1 cellular context compared by ENCODE assay signal in the genomic region with DNA sequence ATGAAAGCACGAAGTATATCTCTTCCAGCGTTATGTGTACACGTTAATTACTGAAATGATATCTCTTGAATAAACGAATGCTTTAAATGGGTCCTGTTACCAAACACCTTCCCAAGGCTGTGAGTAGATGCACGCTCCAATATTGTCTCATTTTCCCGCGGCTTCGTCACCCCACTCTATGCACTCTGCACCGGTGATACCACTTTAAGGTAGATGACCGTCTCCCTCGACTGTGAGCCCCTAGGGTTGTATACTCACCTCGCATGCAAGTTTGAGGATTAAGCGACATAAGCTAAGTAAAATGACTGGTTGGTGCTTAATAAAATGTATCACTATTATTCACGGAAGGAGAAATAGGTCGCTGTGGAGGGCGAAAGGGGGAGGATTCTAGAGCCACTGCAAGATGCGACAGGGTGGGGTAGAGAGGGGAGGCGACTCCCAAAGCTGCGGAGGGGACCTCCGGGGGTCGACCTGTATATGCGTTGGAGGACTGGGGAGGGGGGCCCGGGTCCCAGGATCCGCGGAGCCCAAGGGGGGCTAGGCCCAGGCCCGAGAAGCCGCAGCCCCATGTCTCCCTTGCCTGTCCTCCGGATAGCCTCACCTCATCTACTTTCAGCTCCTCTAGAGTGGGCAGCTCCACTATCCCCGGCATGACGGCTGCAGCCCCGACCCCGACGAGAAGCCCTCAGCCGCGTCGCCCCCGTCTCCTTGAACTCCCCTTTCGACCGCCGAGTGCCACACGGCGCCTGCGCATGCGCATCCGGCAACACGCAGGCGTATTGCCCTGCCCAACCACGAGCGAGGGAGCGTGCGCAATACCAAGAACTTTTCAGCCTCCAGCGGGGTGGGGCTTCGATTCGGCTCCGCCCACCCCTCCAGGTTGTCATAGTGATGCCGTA.
TF ChIP-seq lines count a peak whose summit lies in the region.

A gene (plus strand): TSS at position 883 of the 899 bp plus-strand sequence. CDS start 65 bp downstream, outside the sequence.
A gene (minus strand): TSS at position 754 of the 899 bp plus-strand sequence. CDS start 102 bp downstream, at position 652.

TF ChIP-seq in HepG2, 621 proteins besides CTCF, POLR2A, EP300 and RAD21 (continued from another document and continues in another):
- TF ChIP-seq, protein P1, sequence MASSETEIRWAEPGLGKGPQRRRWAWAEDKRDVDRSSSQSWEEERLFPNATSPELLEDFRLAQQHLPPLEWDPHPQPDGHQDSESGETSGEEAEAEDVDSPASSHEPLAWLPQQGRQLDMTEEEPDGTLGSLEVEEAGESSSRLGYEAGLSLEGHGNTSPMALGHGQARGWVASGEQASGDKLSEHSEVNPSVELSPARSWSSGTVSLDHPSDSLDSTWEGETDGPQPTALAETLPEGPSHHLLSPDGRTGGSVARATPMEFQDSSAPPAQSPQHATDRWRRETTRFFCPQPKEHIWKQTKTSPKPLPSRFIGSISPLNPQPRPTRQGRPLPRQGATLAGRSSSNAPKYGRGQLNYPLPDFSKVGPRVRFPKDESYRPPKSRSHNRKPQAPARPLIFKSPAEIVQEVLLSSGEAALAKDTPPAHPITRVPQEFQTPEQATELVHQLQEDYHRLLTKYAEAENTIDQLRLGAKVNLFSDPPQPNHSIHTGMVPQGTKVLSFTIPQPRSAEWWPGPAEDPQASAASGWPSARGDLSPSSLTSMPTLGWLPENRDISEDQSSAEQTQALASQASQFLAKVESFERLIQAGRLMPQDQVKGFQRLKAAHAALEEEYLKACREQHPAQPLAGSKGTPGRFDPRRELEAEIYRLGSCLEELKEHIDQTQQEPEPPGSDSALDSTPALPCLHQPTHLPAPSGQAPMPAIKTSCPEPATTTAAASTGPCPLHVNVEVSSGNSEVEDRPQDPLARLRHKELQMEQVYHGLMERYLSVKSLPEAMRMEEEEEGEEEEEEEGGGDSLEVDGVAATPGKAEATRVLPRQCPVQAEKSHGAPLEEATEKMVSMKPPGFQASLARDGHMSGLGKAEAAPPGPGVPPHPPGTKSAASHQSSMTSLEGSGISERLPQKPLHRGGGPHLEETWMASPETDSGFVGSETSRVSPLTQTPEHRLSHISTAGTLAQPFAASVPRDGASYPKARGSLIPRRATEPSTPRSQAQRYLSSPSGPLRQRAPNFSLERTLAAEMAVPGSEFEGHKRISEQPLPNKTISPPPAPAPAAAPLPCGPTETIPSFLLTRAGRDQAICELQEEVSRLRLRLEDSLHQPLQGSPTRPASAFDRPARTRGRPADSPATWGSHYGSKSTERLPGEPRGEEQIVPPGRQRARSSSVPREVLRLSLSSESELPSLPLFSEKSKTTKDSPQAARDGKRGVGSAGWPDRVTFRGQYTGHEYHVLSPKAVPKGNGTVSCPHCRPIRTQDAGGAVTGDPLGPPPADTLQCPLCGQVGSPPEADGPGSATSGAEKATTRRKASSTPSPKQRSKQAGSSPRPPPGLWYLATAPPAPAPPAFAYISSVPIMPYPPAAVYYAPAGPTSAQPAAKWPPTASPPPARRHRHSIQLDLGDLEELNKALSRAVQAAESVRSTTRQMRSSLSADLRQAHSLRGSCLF (CRISPR knock-in tag; IDR thresholded peaks at IDR 0.05; ENCODE audit: borderline replicate concordance): no peak
- TF ChIP-seq JUN (CRISPR knock-in tag; IDR thresholded peaks at IDR 0.05): no peak
- TF ChIP-seq, protein P2, sequence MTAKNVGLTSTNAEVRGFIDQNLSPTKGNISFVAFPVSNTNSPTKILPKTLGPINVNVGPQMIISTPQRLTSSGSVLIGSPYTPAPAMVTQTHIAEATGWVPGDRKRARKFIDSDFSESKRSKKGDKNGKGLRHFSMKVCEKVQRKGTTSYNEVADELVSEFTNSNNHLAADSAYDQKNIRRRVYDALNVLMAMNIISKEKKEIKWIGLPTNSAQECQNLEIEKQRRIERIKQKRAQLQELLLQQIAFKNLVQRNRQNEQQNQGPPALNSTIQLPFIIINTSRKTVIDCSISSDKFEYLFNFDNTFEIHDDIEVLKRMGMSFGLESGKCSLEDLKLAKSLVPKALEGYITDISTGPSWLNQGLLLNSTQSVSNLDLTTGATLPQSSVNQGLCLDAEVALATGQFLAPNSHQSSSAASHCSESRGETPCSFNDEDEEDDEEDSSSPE (CRISPR knock-in tag; IDR thresholded peaks at IDR 0.05): peak; percentile 38; the same call in 1 of the 2 replicates
- no peak for TF ChIP-seq ZNF33B (CRISPR knock-in tag; IDR thresholded peaks at IDR 0.05)
- TF ChIP-seq SNRNP70 (IDR thresholded peaks at IDR 0.05; ENCODE audit: low read depth, low read length): no peak
- TF ChIP-seq, protein P3, sequence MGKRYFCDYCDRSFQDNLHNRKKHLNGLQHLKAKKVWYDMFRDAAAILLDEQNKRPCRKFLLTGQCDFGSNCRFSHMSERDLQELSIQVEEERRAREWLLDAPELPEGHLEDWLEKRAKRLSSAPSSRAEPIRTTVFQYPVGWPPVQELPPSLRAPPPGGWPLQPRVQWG (CRISPR knock-in tag; IDR thresholded peaks at IDR 0.05; ENCODE audit: borderline replicate concordance, low read depth): no peak
- TF ChIP-seq CBX5 (CRISPR knock-in tag; IDR thresholded peaks at IDR 0.05; ENCODE audit: borderline replicate concordance): no peak
- no peak for TF ChIP-seq ZNF816 (CRISPR knock-in tag; IDR thresholded peaks at IDR 0.05; ENCODE audit: borderline replicate concordance)
- TF ChIP-seq ARNT2 (CRISPR knock-in tag; IDR thresholded peaks at IDR 0.05; ENCODE audit: low read depth): no peak
- TF ChIP-seq, protein P4, sequence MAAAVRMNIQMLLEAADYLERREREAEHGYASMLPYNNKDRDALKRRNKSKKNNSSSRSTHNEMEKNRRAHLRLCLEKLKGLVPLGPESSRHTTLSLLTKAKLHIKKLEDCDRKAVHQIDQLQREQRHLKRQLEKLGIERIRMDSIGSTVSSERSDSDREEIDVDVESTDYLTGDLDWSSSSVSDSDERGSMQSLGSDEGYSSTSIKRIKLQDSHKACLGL (CRISPR knock-in tag; IDR thresholded peaks at IDR 0.05): peak; percentile 64
- TF ChIP-seq, protein P5, sequence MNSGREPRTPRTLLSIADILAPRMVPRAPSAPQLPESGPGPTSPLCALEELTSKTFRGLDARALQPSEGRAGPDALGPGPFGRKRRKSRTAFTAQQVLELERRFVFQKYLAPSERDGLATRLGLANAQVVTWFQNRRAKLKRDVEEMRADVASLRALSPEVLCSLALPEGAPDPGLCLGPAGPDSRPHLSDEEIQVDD (CRISPR knock-in tag; IDR thresholded peaks at IDR 0.05; ENCODE audit: borderline replicate concordance): no peak
- TF ChIP-seq ZNF317 (CRISPR knock-in tag; IDR thresholded peaks at IDR 0.05): 0 out of 2 replicates have a peak, but pooled peaks have one; percentile 42
- TF ChIP-seq PTBP1 (IDR thresholded peaks at IDR 0.05; ENCODE audit: low read depth, low read length, poor library complexity, severe bottlenecking): no peak
- TF ChIP-seq, protein P6, sequence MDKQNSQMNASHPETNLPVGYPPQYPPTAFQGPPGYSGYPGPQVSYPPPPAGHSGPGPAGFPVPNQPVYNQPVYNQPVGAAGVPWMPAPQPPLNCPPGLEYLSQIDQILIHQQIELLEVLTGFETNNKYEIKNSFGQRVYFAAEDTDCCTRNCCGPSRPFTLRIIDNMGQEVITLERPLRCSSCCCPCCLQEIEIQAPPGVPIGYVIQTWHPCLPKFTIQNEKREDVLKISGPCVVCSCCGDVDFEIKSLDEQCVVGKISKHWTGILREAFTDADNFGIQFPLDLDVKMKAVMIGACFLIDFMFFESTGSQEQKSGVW (CRISPR knock-in tag; IDR thresholded peaks at IDR 0.05; ENCODE audit: borderline replicate concordance): no peak
- TF ChIP-seq, protein P7, sequence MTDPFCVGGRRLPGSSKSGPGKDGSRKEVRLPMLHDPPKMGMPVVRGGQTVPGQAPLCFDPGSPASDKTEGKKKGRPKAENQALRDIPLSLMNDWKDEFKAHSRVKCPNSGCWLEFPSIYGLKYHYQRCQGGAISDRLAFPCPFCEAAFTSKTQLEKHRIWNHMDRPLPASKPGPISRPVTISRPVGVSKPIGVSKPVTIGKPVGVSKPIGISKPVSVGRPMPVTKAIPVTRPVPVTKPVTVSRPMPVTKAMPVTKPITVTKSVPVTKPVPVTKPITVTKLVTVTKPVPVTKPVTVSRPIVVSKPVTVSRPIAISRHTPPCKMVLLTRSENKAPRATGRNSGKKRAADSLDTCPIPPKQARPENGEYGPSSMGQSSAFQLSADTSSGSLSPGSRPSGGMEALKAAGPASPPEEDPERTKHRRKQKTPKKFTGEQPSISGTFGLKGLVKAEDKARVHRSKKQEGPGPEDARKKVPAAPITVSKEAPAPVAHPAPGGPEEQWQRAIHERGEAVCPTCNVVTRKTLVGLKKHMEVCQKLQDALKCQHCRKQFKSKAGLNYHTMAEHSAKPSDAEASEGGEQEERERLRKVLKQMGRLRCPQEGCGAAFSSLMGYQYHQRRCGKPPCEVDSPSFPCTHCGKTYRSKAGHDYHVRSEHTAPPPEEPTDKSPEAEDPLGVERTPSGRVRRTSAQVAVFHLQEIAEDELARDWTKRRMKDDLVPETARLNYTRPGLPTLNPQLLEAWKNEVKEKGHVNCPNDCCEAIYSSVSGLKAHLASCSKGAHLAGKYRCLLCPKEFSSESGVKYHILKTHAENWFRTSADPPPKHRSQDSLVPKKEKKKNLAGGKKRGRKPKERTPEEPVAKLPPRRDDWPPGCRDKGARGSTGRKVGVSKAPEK (CRISPR knock-in tag; IDR thresholded peaks at IDR 0.05; ENCODE audit: borderline replicate concordance): no peak
- TF ChIP-seq RFX5 (IDR thresholded peaks at IDR 0.05; ENCODE audit: low read depth, low read length): no peak
- no peak for TF ChIP-seq ZFP36L2 (CRISPR knock-in tag; IDR thresholded peaks at IDR 0.05)
- no peak for TF ChIP-seq MAF1 (CRISPR knock-in tag; IDR thresholded peaks at IDR 0.05; ENCODE audit: borderline replicate concordance)
- TF ChIP-seq, protein P8, sequence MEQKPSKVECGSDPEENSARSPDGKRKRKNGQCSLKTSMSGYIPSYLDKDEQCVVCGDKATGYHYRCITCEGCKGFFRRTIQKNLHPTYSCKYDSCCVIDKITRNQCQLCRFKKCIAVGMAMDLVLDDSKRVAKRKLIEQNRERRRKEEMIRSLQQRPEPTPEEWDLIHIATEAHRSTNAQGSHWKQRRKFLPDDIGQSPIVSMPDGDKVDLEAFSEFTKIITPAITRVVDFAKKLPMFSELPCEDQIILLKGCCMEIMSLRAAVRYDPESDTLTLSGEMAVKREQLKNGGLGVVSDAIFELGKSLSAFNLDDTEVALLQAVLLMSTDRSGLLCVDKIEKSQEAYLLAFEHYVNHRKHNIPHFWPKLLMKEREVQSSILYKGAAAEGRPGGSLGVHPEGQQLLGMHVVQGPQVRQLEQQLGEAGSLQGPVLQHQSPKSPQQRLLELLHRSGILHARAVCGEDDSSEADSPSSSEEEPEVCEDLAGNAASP (CRISPR knock-in tag; IDR thresholded peaks at IDR 0.05; ENCODE audit: borderline replicate concordance): no peak
- no peak for TF ChIP-seq ZNF549 (CRISPR knock-in tag; IDR thresholded peaks at IDR 0.05)
- no peak; the same call in 1 of the 2 replicates for TF ChIP-seq HOXA9 (CRISPR knock-in tag; IDR thresholded peaks at IDR 0.05; ENCODE audit: borderline replicate concordance)
- peak; percentile 73 for TF ChIP-seq SALL1 (CRISPR knock-in tag; IDR thresholded peaks at IDR 0.05)
- no peak for TF ChIP-seq ZNF263 (CRISPR knock-in tag; IDR thresholded peaks at IDR 0.05)
- no peak for TF ChIP-seq ZFYVE20 (CRISPR knock-in tag; IDR thresholded peaks at IDR 0.05; ENCODE audit: borderline replicate concordance, low read depth)
- TF ChIP-seq ZNF260 (CRISPR knock-in tag; IDR thresholded peaks at IDR 0.05; ENCODE audit: borderline replicate concordance, low read depth): no peak
- no peak; the same call in 1 of the 2 replicates for TF ChIP-seq EEA1 (CRISPR knock-in tag; IDR thresholded peaks at IDR 0.05; ENCODE audit: borderline replicate concordance)
- TF ChIP-seq, protein P9, sequence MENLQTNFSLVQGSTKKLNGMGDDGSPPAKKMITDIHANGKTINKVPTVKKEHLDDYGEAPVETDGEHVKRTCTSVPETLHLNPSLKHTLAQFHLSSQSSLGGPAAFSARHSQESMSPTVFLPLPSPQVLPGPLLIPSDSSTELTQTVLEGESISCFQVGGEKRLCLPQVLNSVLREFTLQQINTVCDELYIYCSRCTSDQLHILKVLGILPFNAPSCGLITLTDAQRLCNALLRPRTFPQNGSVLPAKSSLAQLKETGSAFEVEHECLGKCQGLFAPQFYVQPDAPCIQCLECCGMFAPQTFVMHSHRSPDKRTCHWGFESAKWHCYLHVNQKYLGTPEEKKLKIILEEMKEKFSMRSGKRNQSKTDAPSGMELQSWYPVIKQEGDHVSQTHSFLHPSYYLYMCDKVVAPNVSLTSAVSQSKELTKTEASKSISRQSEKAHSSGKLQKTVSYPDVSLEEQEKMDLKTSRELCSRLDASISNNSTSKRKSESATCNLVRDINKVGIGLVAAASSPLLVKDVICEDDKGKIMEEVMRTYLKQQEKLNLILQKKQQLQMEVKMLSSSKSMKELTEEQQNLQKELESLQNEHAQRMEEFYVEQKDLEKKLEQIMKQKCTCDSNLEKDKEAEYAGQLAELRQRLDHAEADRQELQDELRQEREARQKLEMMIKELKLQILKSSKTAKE (CRISPR knock-in tag; IDR thresholded peaks at IDR 0.05; ENCODE audit: borderline replicate concordance): no peak
- TF ChIP-seq ISX (CRISPR knock-in tag; conservative IDR thresholded peaks at IDR 0.05): no peak
- no peak for TF ChIP-seq GFI1 (CRISPR knock-in tag; IDR thresholded peaks at IDR 0.05; ENCODE audit: borderline replicate concordance)
- TF ChIP-seq GLI4 (CRISPR knock-in tag; IDR thresholded peaks at IDR 0.05; ENCODE audit: borderline replicate concordance): no peak
- TF ChIP-seq, protein P10, sequence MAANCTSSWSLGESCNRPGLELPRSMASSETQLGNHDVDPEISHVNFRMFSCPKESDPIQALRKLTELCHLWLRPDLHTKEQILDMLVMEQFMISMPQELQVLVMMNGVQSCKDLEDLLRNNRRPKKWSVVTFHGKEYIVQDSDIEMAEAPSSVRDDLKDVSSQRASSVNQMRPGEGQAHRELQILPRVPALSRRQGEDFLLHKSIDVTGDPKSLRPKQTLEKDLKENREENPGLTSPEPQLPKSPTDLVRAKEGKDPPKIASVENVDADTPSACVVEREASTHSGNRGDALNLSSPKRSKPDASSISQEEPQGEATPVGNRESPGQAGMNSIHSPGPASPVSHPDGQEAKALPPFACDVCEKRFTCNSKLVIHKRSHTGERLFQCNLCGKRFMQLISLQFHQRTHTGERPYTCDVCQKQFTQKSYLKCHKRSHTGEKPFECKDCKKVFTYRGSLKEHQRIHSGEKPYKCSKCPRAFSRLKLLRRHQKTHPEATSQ (CRISPR knock-in tag; IDR thresholded peaks at IDR 0.05; ENCODE audit: borderline replicate concordance): no peak
- TF ChIP-seq, protein P11, sequence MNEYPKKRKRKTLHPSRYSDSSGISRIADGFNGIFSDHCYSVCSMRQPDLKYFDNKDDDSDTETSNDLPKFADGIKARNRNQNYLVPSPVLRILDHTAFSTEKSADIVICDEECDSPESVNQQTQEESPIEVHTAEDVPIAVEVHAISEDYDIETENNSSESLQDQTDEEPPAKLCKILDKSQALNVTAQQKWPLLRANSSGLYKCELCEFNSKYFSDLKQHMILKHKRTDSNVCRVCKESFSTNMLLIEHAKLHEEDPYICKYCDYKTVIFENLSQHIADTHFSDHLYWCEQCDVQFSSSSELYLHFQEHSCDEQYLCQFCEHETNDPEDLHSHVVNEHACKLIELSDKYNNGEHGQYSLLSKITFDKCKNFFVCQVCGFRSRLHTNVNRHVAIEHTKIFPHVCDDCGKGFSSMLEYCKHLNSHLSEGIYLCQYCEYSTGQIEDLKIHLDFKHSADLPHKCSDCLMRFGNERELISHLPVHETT (CRISPR knock-in tag; conservative IDR thresholded peaks at IDR 0.05): no peak
